Comparison of ENCODE assay signal across 40 cellular contexts in the genomic region with DNA sequence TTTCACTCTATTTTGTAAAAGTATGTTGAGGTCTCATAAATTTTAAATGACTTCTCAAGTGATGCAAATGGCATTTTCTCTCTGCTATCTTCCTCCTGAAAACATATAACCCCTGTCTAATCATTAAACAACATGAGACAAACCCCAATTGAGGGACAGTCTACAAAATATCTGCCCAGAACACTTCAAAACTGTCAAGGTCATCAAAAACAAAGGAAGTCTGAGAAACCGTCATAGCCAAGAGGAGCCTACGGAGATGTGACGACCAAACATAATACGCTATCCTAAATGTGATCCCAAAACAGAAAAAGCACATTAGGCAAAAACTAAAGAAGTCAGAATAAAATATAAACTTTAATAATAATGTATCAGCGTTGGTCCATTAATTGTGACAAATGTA.
"Had no signal": no experiment of that assay in that cellular context is flagged by ENCODE, and none has a peak within 500 bp of the region (broad histone marks: within the 10 kb centered on the region; RNA-seq: fewer than 3 reads in every experiment).

No MANE protein-coding gene starts in this region.

- FAIRE-seq: astrocyte, bronchial epithelial cell had no signal

- H3K9me3 ChIP-seq: adrenal gland, ascending aorta, body of pancreas, breast epithelium had no signal

- ATAC-seq: activated naive CD4-positive, alpha-beta T cell treated with anti-CD3 and anti-CD28 coated beads, Interleukin-2, amount 50 U/mL, for 72 hours; activated naive CD8-positive, alpha-beta T cell treated with anti-CD3 and anti-CD28 coated beads, Interleukin-2, amount 50 U/mL, for 24 hours; activated T-cell treated with anti-CD3 and anti-CD28 coated beads, Interleukin-2, amount 50 U/mL, for 4 hours; activated T-cell treated with anti-CD3 and anti-CD28 coated beads, Interleukin-2, amount 50 U/mL, for 72 hours; activated T-helper 17 cell treated with anti-CD3 and anti-CD28 coated beads, Interleukin-2, amount 50 U/mL, for 72 hours; body of pancreas had no signal

- H3K9me3 Mint-ChIP-seq: activated naive CD4-positive, alpha-beta T cell treated with anti-CD3 and anti-CD28 coated beads, Interleukin-2, amount 50 U/mL, for 24 hours; activated naive CD8-positive, alpha-beta T cell treated with anti-CD3 and anti-CD28 coated beads for 36 hours; activated naive CD8-positive, alpha-beta T cell treated with anti-CD3 and anti-CD28 coated beads, Interleukin-2, amount 10 ng/mL, durations not matched to agents 7 days and 5 days; activated T-helper 1 cell treated with anti-CD3 and anti-CD28 coated beads, Interleukin-12 subunit alpha, Interleukin-12 subunit beta, Interleukin-2, Interleukin-4 antibody, amounts not matched to agents 30 ng/mL and 10 ng/mL and 1 ng/mL, durations not matched to agents 14 hours and 24 hours and 36 hours; brain had no signal

- H3K4me1 Mint-ChIP-seq: activated naive CD4-positive, alpha-beta T cell treated with anti-CD3 and anti-CD28 coated beads, Interleukin-2, amount 10 ng/mL, durations not matched to agents 7 days and 5 days; activated naive CD4-positive, alpha-beta T cell treated with anti-CD3 and anti-CD28 coated beads, Interleukin-2, amount 50 U/mL, for 24 hours; activated naive CD8-positive, alpha-beta T cell treated with anti-CD3 and anti-CD28 coated beads for 36 hours; activated naive CD8-positive, alpha-beta T cell treated with anti-CD3 and anti-CD28 coated beads, Interleukin-2, amount 10 ng/mL, durations not matched to agents 7 days and 5 days; activated naive CD8-positive, alpha-beta T cell treated with anti-CD3 and anti-CD28 coated beads, Interleukin-2, amount 50 U/mL, for 24 hours; activated T-helper 17 cell treated with anti-CD3 and anti-CD28 coated beads, Interleukin-2, amount 50 U/mL, for 72 hours; brain; central memory CD8-positive, alpha-beta T cell had no signal

- H3K27me3 ChIP-seq: adrenal gland, ascending aorta, body of pancreas, brain microvascular endothelial cell, breast epithelium, cardiac muscle cell had no signal

- DNase-seq: activated effector memory CD4-positive, alpha-beta T cell treated with anti-CD3 and anti-CD28 coated beads, Interleukin-2, amount 50 U/mL, for 16 hours; activated effector memory CD4-positive, alpha-beta T cell treated with Interleukin-2 at 50 U/mL for 16 hours; activated gamma-delta T cell; activated gamma-delta T cell treated with Interleukin-2 at 50 U/mL for 16 hours; activated naive CD4-positive, alpha-beta T cell; activated naive CD4-positive, alpha-beta T cell treated with anti-CD3 and anti-CD28 coated beads for 36 hours; activated naive CD4-positive, alpha-beta T cell treated with anti-CD3 and anti-CD28 coated beads, Interleukin-2, amount 10 ng/mL, durations not matched to agents 7 days and 5 days; activated naive CD4-positive, alpha-beta T cell treated with anti-CD3 and anti-CD28 coated beads, Interleukin-2, amount 50 U/mL, for 16 hours; activated naive CD4-positive, alpha-beta T cell treated with Interleukin-2 at 50 U/mL for 16 hours; activated naive CD8-positive, alpha-beta T cell treated with anti-CD3 and anti-CD28 coated beads for 36 hours; activated naive CD8-positive, alpha-beta T cell treated with anti-CD3 and anti-CD28 coated beads, Interleukin-2, amount 10 ng/mL, durations not matched to agents 7 days and 5 days; activated naive CD8-positive, alpha-beta T cell treated with anti-CD3 and anti-CD28 coated beads, Interleukin-2, amount 50 U/mL, for 24 hours; activated T-cell treated with anti-CD3 and anti-CD28 coated beads, Interleukin-2, amount 50 U/mL, for 1 hour; activated T-cell treated with anti-CD3 and anti-CD28 coated beads, Interleukin-2, amount 50 U/mL, for 24 hours; activated T-cell treated with anti-CD3 and anti-CD28 coated beads, Interleukin-2, amount 50 U/mL, for 4 hours; activated T-cell treated with anti-CD3 and anti-CD28 coated beads, Interleukin-2, amount 50 U/mL, for 48 hours; activated T-cell treated with anti-CD3 and anti-CD28 coated beads, Interleukin-2, amount 50 U/mL, for 72 hours; adrenal gland; amniotic stem cell; amygdala; anterior cingulate cortex; aorta; body of pancreas; brain microvascular endothelial cell; caudate nucleus; central memory CD4-positive, alpha-beta T cell; cerebellar nuclear complex had no signal

- H3K4me3 ChIP-seq: adrenal gland, ascending aorta, body of pancreas, breast epithelium, cardiac muscle cell had no signal

- H3K27me3 Mint-ChIP-seq: activated naive CD4-positive, alpha-beta T cell treated with anti-CD3 and anti-CD28 coated beads, Interleukin-2, amount 10 ng/mL, durations not matched to agents 7 days and 5 days; activated naive CD4-positive, alpha-beta T cell treated with anti-CD3 and anti-CD28 coated beads, Interleukin-2, amount 50 U/mL, for 24 hours; activated naive CD8-positive, alpha-beta T cell; activated naive CD8-positive, alpha-beta T cell treated with anti-CD3 and anti-CD28 coated beads, Interleukin-2, amount 10 ng/mL, durations not matched to agents 7 days and 5 days; activated naive CD8-positive, alpha-beta T cell treated with anti-CD3 and anti-CD28 coated beads, Interleukin-2, amount 50 U/mL, for 24 hours; activated T-cell treated with anti-CD3 and anti-CD28 coated beads, Interleukin-2, amount 50 U/mL, for 24 hours; activated T-helper 17 cell treated with anti-CD3 and anti-CD28 coated beads, Interleukin-2, amount 50 U/mL, for 72 hours; brain; central memory CD8-positive, alpha-beta T cell had no signal

- H3K36me3 ChIP-seq: adrenal gland, ascending aorta, brain microvascular endothelial cell, breast epithelium, cardiac muscle cell had no signal

- H3K36me3 Mint-ChIP-seq: activated naive CD4-positive, alpha-beta T cell treated with anti-CD3 and anti-CD28 coated beads, Interleukin-2, amount 10 ng/mL, durations not matched to agents 7 days and 5 days; activated naive CD4-positive, alpha-beta T cell treated with anti-CD3 and anti-CD28 coated beads, Interleukin-2, amount 50 U/mL, for 24 hours; activated naive CD4-positive, alpha-beta T cell treated with anti-CD3 and anti-CD28 coated beads, Interleukin-2, amount 50 U/mL, for 72 hours; activated naive CD8-positive, alpha-beta T cell; activated naive CD8-positive, alpha-beta T cell treated with anti-CD3 and anti-CD28 coated beads for 36 hours; activated naive CD8-positive, alpha-beta T cell treated with anti-CD3 and anti-CD28 coated beads, Interleukin-2, amount 10 ng/mL, durations not matched to agents 7 days and 5 days; brain had no signal

- H3K27ac ChIP-seq: adrenal gland, ascending aorta, body of pancreas, brain microvascular endothelial cell, breast epithelium, cardiac muscle cell had no signal

- H3K4me3 Mint-ChIP-seq: activated naive CD4-positive, alpha-beta T cell treated with anti-CD3 and anti-CD28 coated beads for 36 hours; activated naive CD4-positive, alpha-beta T cell treated with anti-CD3 and anti-CD28 coated beads, Interleukin-2, amount 10 ng/mL, durations not matched to agents 7 days and 5 days; activated naive CD4-positive, alpha-beta T cell treated with anti-CD3 and anti-CD28 coated beads, Interleukin-2, amount 50 U/mL, for 24 hours; activated naive CD8-positive, alpha-beta T cell; activated naive CD8-positive, alpha-beta T cell treated with anti-CD3 and anti-CD28 coated beads for 36 hours; activated naive CD8-positive, alpha-beta T cell treated with anti-CD3 and anti-CD28 coated beads, Interleukin-2, amount 10 ng/mL, durations not matched to agents 7 days and 5 days; activated naive CD8-positive, alpha-beta T cell treated with anti-CD3 and anti-CD28 coated beads, Interleukin-2, amount 50 U/mL, for 24 hours; activated T-cell treated with anti-CD3 and anti-CD28 coated beads, Interleukin-2, amount 50 U/mL, for 24 hours; activated T-cell treated with anti-CD3 and anti-CD28 coated beads, Interleukin-2, amount 50 U/mL, for 4 hours; activated T-cell treated with anti-CD3 and anti-CD28 coated beads, Interleukin-2, amount 50 U/mL, for 72 hours; activated T-helper 1 cell treated with anti-CD3 and anti-CD28 coated beads, Interleukin-12 subunit alpha, Interleukin-12 subunit beta, Interleukin-2, Interleukin-4 antibody, amounts not matched to agents 30 ng/mL and 10 ng/mL and 1 ng/mL, durations not matched to agents 14 hours and 24 hours and 36 hours; activated T-helper 17 cell treated with anti-CD3 and anti-CD28 coated beads, Interleukin-2, amount 50 U/mL, for 72 hours; brain; central memory CD8-positive, alpha-beta T cell had no signal

- H3K4me1 ChIP-seq: adrenal gland, ascending aorta, body of pancreas, breast epithelium had no signal

- H3K27ac Mint-ChIP-seq: activated naive CD4-positive, alpha-beta T cell treated with anti-CD3 and anti-CD28 coated beads for 36 hours; activated naive CD4-positive, alpha-beta T cell treated with anti-CD3 and anti-CD28 coated beads, Interleukin-2, amount 10 ng/mL, durations not matched to agents 7 days and 5 days; activated naive CD4-positive, alpha-beta T cell treated with anti-CD3 and anti-CD28 coated beads, Interleukin-2, amount 50 U/mL, for 24 hours; activated naive CD4-positive, alpha-beta T cell treated with anti-CD3 and anti-CD28 coated beads, Interleukin-2, amount 50 U/mL, for 72 hours; activated naive CD8-positive, alpha-beta T cell; activated naive CD8-positive, alpha-beta T cell treated with anti-CD3 and anti-CD28 coated beads for 36 hours; activated naive CD8-positive, alpha-beta T cell treated with anti-CD3 and anti-CD28 coated beads, Interleukin-2, amount 10 ng/mL, durations not matched to agents 7 days and 5 days; activated naive CD8-positive, alpha-beta T cell treated with anti-CD3 and anti-CD28 coated beads, Interleukin-2, amount 50 U/mL, for 24 hours; activated T-cell treated with anti-CD3 and anti-CD28 coated beads, Interleukin-2, amount 50 U/mL, for 24 hours; activated T-cell treated with anti-CD3 and anti-CD28 coated beads, Interleukin-2, amount 50 U/mL, for 72 hours; activated T-helper 1 cell treated with anti-CD3 and anti-CD28 coated beads, Interleukin-12 subunit alpha, Interleukin-12 subunit beta, Interleukin-2, Interleukin-4 antibody, amounts not matched to agents 30 ng/mL and 10 ng/mL and 1 ng/mL, durations not matched to agents 14 hours and 24 hours and 36 hours; activated T-helper 17 cell treated with anti-CD3 and anti-CD28 coated beads, Interleukin-2, amount 50 U/mL, for 72 hours; activated T-helper 2 cell treated with anti-CD3 and anti-CD28 coated beads, Interferon-gamma antibody, Interleukin-2, Interleukin-4, amounts not matched to agents 10 μg/mL and 5 μg/mL and 100 μg/mL, durations not matched to agents 14 hours and 24 hours and 36 hours; brain had no signal
